16 cellular contexts compared by ENCODE assay signal in genomic region chr9:12748954-12749353, GRCh38. TPM values are rescaled to one million over a fixed set of nuclear protein-coding genes. Genes with fewer than 3 reads are reported as not detected.
DNase-seq lines count a peak whose midpoint lies in the region; ATAC-seq, FAIRE-seq and TF ChIP-seq lines count a peak whose summit lies in the region.
"Had no signal": no experiment of that assay in that cellular context is flagged by ENCODE, and none has a peak within 500 bp of the region (broad histone marks: within the 10 kb centered on the region; RNA-seq: fewer than 3 reads in every experiment).

No MANE protein-coding gene starts in this region.

- no peaks in the 10 kb centered on the region for H3K27me3 ChIP-seq in IMR-90 (ENCODE audit: control insufficient read depth, insufficient read depth, low read length)
- no peaks in the 10 kb centered on the region for H3K27me3 ChIP-seq in endothelial cell of umbilical vein (ENCODE audit: control insufficient read depth in 2 of 2, insufficient read depth in 2 of 2, low read length in 2 of 2)
- no peaks in the 10 kb centered on the region for H3K27me3 ChIP-seq in transverse colon

- no peak for TF ChIP-seq RAD21 in A549 (conservative IDR thresholded peaks at IDR 0.05 in 1 of 2, IDR thresholded peaks at IDR 0.05 in 1 of 2)
- TF ChIP-seq RAD21 in IMR-90 (IDR thresholded peaks at IDR 0.05; ENCODE audit: low read length) = no peak

- H4K20me1 ChIP-seq in IMR-90 (ENCODE audit: insufficient read depth, low read length) (no peaks in the 10 kb centered on the region), endothelial cell of umbilical vein (replicated peaks; ENCODE audit: control insufficient read depth, extremely low read depth, insufficient read depth, low read length) (no peaks in the 10 kb centered on the region)

- TF ChIP-seq CTCF in A549 (IDR thresholded peaks at IDR 0.05) = no peak
- no peak for TF ChIP-seq CTCF in IMR-90 (conservative IDR thresholded peaks at IDR 0.05; ENCODE audit: low read depth, low read length)
- TF ChIP-seq CTCF in endothelial cell of umbilical vein (IDR thresholded peaks at IDR 0.05; ENCODE audit: extremely low read depth in 1 of 2, insufficient read depth in 1 of 2, low read depth in 1 of 2, low read length in 2 of 2) = no peak
- TF ChIP-seq CTCF in transverse colon (IDR thresholded peaks at IDR 0.05) = no peak

- H4K5ac ChIP-seq in IMR-90 (ENCODE audit: low read depth, low read length) = no peak overlapping the region

- in situ Hi-C loops in IMR-90 (cut with MboI; ENCODE audit: low sequenced_read_pairs) (no loop called here), transverse colon (cut with MboI; ENCODE audit: low pct_ligation_motif_present in 1 of 4, low pct_unique_long_range_greater_than_20kb in 1 of 4, low sequenced_read_pairs in 3 of 4) (no loop called here)

- no peak overlapping the region for H3K56ac ChIP-seq in IMR-90 (ENCODE audit: extremely low read depth, insufficient read depth, low read length)

- H2BK5ac ChIP-seq in IMR-90 (ENCODE audit: low read depth, low read length, poor library complexity, severe bottlenecking) = no peak overlapping the region

- BruUV-seq in IMR-90 (replicated peaks; lab: Mats Ljungman, UMichigan) (no TSS peak), endothelial cell of umbilical vein (replicated peaks; lab: Mats Ljungman, UMichigan) (no TSS peak)

- H3K4me3 ChIP-seq in A549 = no peak overlapping the region
- H3K4me3 ChIP-seq in IMR-90 (ENCODE audit: insufficient read depth, low read depth, low read length) = no peak overlapping the region
- no peak overlapping the region for H3K4me3 ChIP-seq in endothelial cell of umbilical vein (replicated peaks in 1 of 3; ENCODE audit: insufficient read depth in 1 of 3, low read depth in 1 of 3, low read length in 3 of 3)
- H3K4me3 ChIP-seq in transverse colon = no peak overlapping the region
- H3K4me3 ChIP-seq: GM23248, HAP-1 had no signal

- DNase-seq in A549 (ENCODE audit: low read depth in 1 of 2, low spot score in 1 of 2) = no peak
- DNase-seq in IMR-90 = no peak
- DNase-seq in endothelial cell of umbilical vein (ENCODE audit: low read depth, low spot score) = no peak
- no peak for DNase-seq in transverse colon
- no peak for DNase-seq in kidney tubule cell (ENCODE audit: low spot score)
- DNase-seq: ACHN; Caco-2; CD4-positive, alpha-beta T cell; GM23248 had no signal

- H3K18ac ChIP-seq in IMR-90 (ENCODE audit: low read depth, low read length) = no peak overlapping the region

- H3K23ac ChIP-seq in IMR-90 (ENCODE audit: low read depth, low read length) = no peak overlapping the region

- H2BK120ac ChIP-seq in IMR-90 (ENCODE audit: low read depth, low read length) = no peak overlapping the region

- no peak overlapping the region for H2BK20ac ChIP-seq in IMR-90 (ENCODE audit: low read depth, low read length)

- H3K9me1 ChIP-seq in IMR-90 (ENCODE audit: insufficient read depth, low read length) (no peaks in the 10 kb centered on the region), endothelial cell of umbilical vein (replicated peaks; ENCODE audit: control insufficient read depth, extremely low read depth, insufficient read depth, low read length) (no peaks in the 10 kb centered on the region)

- no peak for TF ChIP-seq EP300 in A549 (IDR thresholded peaks at IDR 0.05)
- TF ChIP-seq EP300 in transverse colon (IDR thresholded peaks at IDR 0.05; ENCODE audit: low read depth) = no peak

- H4K8ac ChIP-seq in IMR-90 (ENCODE audit: low read depth in 2 of 2, low read length in 2 of 2) = no peak overlapping the region

- no peak overlapping the region for H4K91ac ChIP-seq in IMR-90 (ENCODE audit: insufficient read depth, low read depth, low read length)

- no peak overlapping the region for H2AK9ac ChIP-seq in IMR-90 (replicated peaks; ENCODE audit: low read depth, low read length, poor library complexity)

- POLR2A ChIA-PET in A549 (lab: Yijun Ruan, JAX) (no interaction called here), IMR-90 (lab: Charles Lee; ENCODE audit: unreplicated experiment) (no interaction called here), endothelial cell of umbilical vein (lab: Charles Lee) (no interaction called here)

- no peak overlapping the region for H3K14ac ChIP-seq in IMR-90 (replicated peaks; ENCODE audit: low read depth, low read length)

- ATAC-seq in A549 = no peak
- no peak for ATAC-seq in IMR-90 (ENCODE audit: low read depth)
- ATAC-seq in HG02870 (IDR thresholded peaks at IDR 0.05; ENCODE audit: unreplicated experiment) = no peak

- no peak overlapping the region for H2AFZ ChIP-seq in IMR-90 (replicated peaks; ENCODE audit: low read length, poor library complexity)
- peak overlapping the region; percentile 24 for H2AFZ ChIP-seq in endothelial cell of umbilical vein (ENCODE audit: low read depth, low read length)

- no peaks in the 10 kb centered on the region for H3K9me3 ChIP-seq in A549
- H3K9me3 ChIP-seq in IMR-90 (ENCODE audit: control insufficient read depth, insufficient read depth, low read length) = no peaks in the 10 kb centered on the region
- H3K9me3 ChIP-seq in endothelial cell of umbilical vein (replicated peaks; ENCODE audit: control insufficient read depth, insufficient read depth, low read length) = no peaks in the 10 kb centered on the region
- no peaks in the 10 kb centered on the region for H3K9me3 ChIP-seq in transverse colon
- H3K9me3 ChIP-seq: Caco-2, HAP-1 had no signal

- H3K79me2 ChIP-seq in endothelial cell of umbilical vein (ENCODE audit: control insufficient read depth, insufficient read depth, low read length) = no peaks in the 10 kb centered on the region

- FAIRE-seq in A549 (lab: Jason Lieb, UNC) = no peak
- FAIRE-seq in endothelial cell of umbilical vein (lab: Jason Lieb, UNC) = no peak
- FAIRE-seq: G401.6, GM12892, GM18507 had no signal

- intact Hi-C loops in IMR-90 (cut with micrococcal nuclease) (no loop called here), endothelial cell of umbilical vein (cut with micrococcal nuclease) (no loop called here), transverse colon (cut with DNase I; ENCODE audit: low total_unique reads) (no loop called here)

- H3K4me1 ChIP-seq in A549 (no peaks in the 10 kb centered on the region), IMR-90 (ENCODE audit: control insufficient read depth, insufficient read depth, low read length) (no peaks in the 10 kb centered on the region), endothelial cell of umbilical vein (ENCODE audit: control insufficient read depth, extremely low read depth, insufficient read depth, low read length) (no peaks in the 10 kb centered on the region), transverse colon (peaks cover 0 to 8% (median 3%) of the 10 kb centered on the region in 4 donors)
- H3K4me1 ChIP-seq: Caco-2, HAP-1 had no signal

- no peaks in the 10 kb centered on the region for H3K79me1 ChIP-seq in IMR-90 (ENCODE audit: low read depth in 1 of 2, low read length in 2 of 2)

- TF ChIP-seq POLR2A in A549 (IDR thresholded peaks at IDR 0.05; ENCODE audit: low read length) (no peak), IMR-90 (IDR thresholded peaks at IDR 0.05; ENCODE audit: low read depth, low read length) (no peak), endothelial cell of umbilical vein (IDR thresholded peaks at IDR 0.05; ENCODE audit: low read depth, low read length) (no peak), transverse colon (IDR thresholded peaks at IDR 0.05) (no peak)

- dilution Hi-C loops in IMR-90 (cut with HindIII; ENCODE audit: low sequenced_read_pairs, unreplicated experiment) (no loop called here), endothelial cell of umbilical vein (cut with MboI; ENCODE audit: extremely low pct_ligation_motif_present, low sequenced_read_pairs) (no loop called here)

- H3K9ac ChIP-seq in IMR-90 (ENCODE audit: low read depth, low read length) (no peak overlapping the region), endothelial cell of umbilical vein (replicated peaks; ENCODE audit: extremely low read depth, insufficient read depth, low read length) (no peak overlapping the region)
- H3K9ac ChIP-seq: GM23248 had no signal

- no peak overlapping the region for H3K27ac ChIP-seq in A549
- H3K27ac ChIP-seq in IMR-90 (ENCODE audit: insufficient read depth, low read length) = no peak overlapping the region
- no peak overlapping the region for H3K27ac ChIP-seq in endothelial cell of umbilical vein (ENCODE audit: insufficient read depth, low read depth, low read length)
- peak overlapping the region in 3 of 4 donors; percentile 68 to 74 (median 73) for H3K27ac ChIP-seq in transverse colon
- H3K27ac ChIP-seq: C4-2B had no signal

- H3K4ac ChIP-seq in IMR-90 (ENCODE audit: low read depth, low read length) = no peak overlapping the region

- no peak overlapping the region for H2AK5ac ChIP-seq in IMR-90 (ENCODE audit: low read depth, low read length)

- no peak overlapping the region for H2BK15ac ChIP-seq in IMR-90 (ENCODE audit: low read depth, low read length)

- CTCF ChIA-PET in A549 (lab: Yijun Ruan, JAX) (no interaction called here), IMR-90 (lab: Yijun Ruan, JAX) (no interaction called here), endothelial cell of umbilical vein (lab: Charles Lee) (interaction anchor here (1.8 kb wide), 1 partner anchor 12 kb away, joined by 4 read pairs; no protein-coding TSS in a partner anchor)

- H3K36me3 ChIP-seq in IMR-90 (ENCODE audit: control insufficient read depth, insufficient read depth, low read length) (no peaks in the 10 kb centered on the region), endothelial cell of umbilical vein (ENCODE audit: control insufficient read depth in 2 of 2, extremely low read depth in 1 of 2, insufficient read depth in 2 of 2, low read length in 2 of 2) (no peaks in the 10 kb centered on the region), transverse colon (no peaks in the 10 kb centered on the region)
- H3K36me3 ChIP-seq: HAP-1 had no signal

- H3K4me2 ChIP-seq in A549 (no peak overlapping the region), IMR-90 (ENCODE audit: low read depth, low read length) (no peak overlapping the region), endothelial cell of umbilical vein (ENCODE audit: insufficient read depth, low read length) (no peak overlapping the region)

RNA-seq across cellular contexts. Expression of gene LURAP1L, which starts 25.9 kb away (rescaled TPM):
- polyA plus RNA-seq in A549 (2011; rRNA removed) (52.4 and 61.4 TPM in 2 replicates), A549 (2017; fragmentation: RNase III; extraction: RNeasy Plus Mini Kit Qiagen cat#74134 plus additional on column Dnase treatment) (15.6 to 24.4 TPM (median 23.9 TPM) in 3 replicates), IMR-90 (2012; rRNA removed) (8.7 and 10.6 TPM in 2 replicates), endothelial cell of umbilical vein (1.4 and 1.5 TPM in 2 replicates)
- 14.5 and 16.9 TPM in 2 replicates for polyA plus RNA-seq in A549 (2012; cell fraction: cytosol; rRNA removed)
- 23.0 and 32.1 TPM in 2 replicates for polyA plus RNA-seq in A549 (2012; cell fraction: nucleus; rRNA removed)
- polyA minus RNA-seq in A549 (2011; rRNA and poly(A)+ RNA removed) = 70.0 and 83.0 TPM in 2 replicates
- total RNA-seq in IMR-90 (2012; rRNA removed) (6.1 and 7.2 TPM in 2 replicates), endothelial cell of umbilical vein (1.3 and 3.3 TPM in 2 replicates), transverse colon (10 to 100 TPM; 19.1 to 50.0 (median 34.5) TPM)
- 8.5 and 11.1 TPM in 2 replicates for polyA plus RNA-seq in IMR-90 (2012; cell fraction: cytosol; rRNA removed)
- 9.1 and 21.8 TPM in 2 replicates for polyA plus RNA-seq in IMR-90 (2012; cell fraction: nucleus; rRNA removed; ENCODE audit: low replicate concordance)
- 1.2 and 1.3 TPM in 2 replicates for polyA plus RNA-seq in endothelial cell of umbilical vein (2011; cell fraction: cytosol; rRNA removed)
- 3.0 TPM in 2 replicates for polyA plus RNA-seq in endothelial cell of umbilical vein (2011; cell fraction: nucleus; rRNA removed)
- polyA plus RNA-seq in endothelial cell of umbilical vein (2012) = 1.4 and 1.8 TPM in 2 replicates
- polyA minus RNA-seq in endothelial cell of umbilical vein = 2.4 and 3.0 TPM in 2 replicates
- polyA minus RNA-seq in endothelial cell of umbilical vein (2011; cell fraction: cytosol; rRNA and poly(A)+ RNA removed) = 3.5 TPM
- 4.7 and 5.1 TPM in 2 replicates for polyA minus RNA-seq in endothelial cell of umbilical vein (2011; cell fraction: nucleus; rRNA and poly(A)+ RNA removed)
- total RNA-seq: Caco-2; CD4-positive, alpha-beta T cell had no signal

RNA-seq across cellular contexts. Expression of gene TYRP1, which starts 55.8 kb away (rescaled TPM):
- polyA plus RNA-seq in A549 (2011; rRNA removed) (0.12 and 0.17 TPM in 2 replicates), A549 (2017; fragmentation: RNase III; extraction: RNeasy Plus Mini Kit Qiagen cat#74134 plus additional on column Dnase treatment) (0.12 TPM in 2 of 3 replicates, not detected in the other), IMR-90 (2012; rRNA removed) (0.60 and 0.86 TPM in 2 replicates), endothelial cell of umbilical vein (0.40 and 0.63 TPM in 2 replicates)
- polyA plus RNA-seq in A549 (2012; cell fraction: cytosol; rRNA removed) = not detected in 2 replicates
- not detected in 2 replicates for polyA plus RNA-seq in A549 (2012; cell fraction: nucleus; rRNA removed)
- not detected in 2 replicates for polyA minus RNA-seq in A549 (2011; rRNA and poly(A)+ RNA removed)
- total RNA-seq in IMR-90 (2012; rRNA removed) (0.83 and 0.90 TPM in 2 replicates), endothelial cell of umbilical vein (not detected in 2 replicates), transverse colon (under 1 TPM in 1 of 4 donors, not detected in 3; 0.41 TPM)
- polyA plus RNA-seq in IMR-90 (2012; cell fraction: cytosol; rRNA removed) = 0.20 and 0.32 TPM in 2 replicates
- polyA plus RNA-seq in IMR-90 (2012; cell fraction: nucleus; rRNA removed; ENCODE audit: low replicate concordance) = 0.13 and 0.20 TPM in 2 replicates
- polyA plus RNA-seq in endothelial cell of umbilical vein (2011; cell fraction: cytosol; rRNA removed) = 0.35 and 0.39 TPM in 2 replicates
- polyA plus RNA-seq in endothelial cell of umbilical vein (2011; cell fraction: nucleus; rRNA removed) = 0.63 and 0.88 TPM in 2 replicates
- polyA plus RNA-seq in endothelial cell of umbilical vein (2012) = 0.46 and 0.68 TPM in 2 replicates
- polyA minus RNA-seq in endothelial cell of umbilical vein = 0.87 and 1.7 TPM in 2 replicates
- polyA minus RNA-seq in endothelial cell of umbilical vein (2011; cell fraction: cytosol; rRNA and poly(A)+ RNA removed) = not detected
- 0.19 and 0.87 TPM in 2 replicates for polyA minus RNA-seq in endothelial cell of umbilical vein (2011; cell fraction: nucleus; rRNA and poly(A)+ RNA removed)
- total RNA-seq: Caco-2; CD4-positive, alpha-beta T cell; GM23248; HT-29 had no signal
- polyA plus RNA-seq: GM23248 had no signal

Comparison
In these comparisons a context has a peak if more than half of its experiments do, and no peak if none do; other contexts are left out.
1. H3K27ac ChIP-seq: peak in transverse colon (3 of 4); none in A549 (0 of 2), IMR-90 (single experiment) and endothelial cell of umbilical vein (single experiment).